ENCODE assay signal across 14 cellular contexts in genomic region chr11:121444508-121444907, GRCh38.
"Had no signal": no experiment of that assay in that cellular context is flagged by ENCODE, and none has a peak within 500 bp of the region (broad histone marks: within the 10 kb centered on the region; RNA-seq: fewer than 3 reads in every experiment).

No MANE protein-coding gene starts in this region.

- ATAC-seq: activated CD4-positive, CD25-positive, alpha-beta regulatory T cell treated with anti-CD3 and anti-CD28 coated beads, Interleukin-2, amount 50 U/mL, for 24 hours had no signal

- H3K27me3 ChIP-seq: adrenal gland, sigmoid colon, stomach had no signal

- H3K4me1 ChIP-seq: adrenal gland, left ventricle myocardium inferior, sigmoid colon had no signal

- DNase-seq: activated effector memory CD4-positive, alpha-beta T cell treated with Interleukin-2 at 50 U/mL for 16 hours; adrenal gland; effector CD4-positive, alpha-beta T cell; left ventricle myocardium inferior; nephron progenitor cell; sigmoid colon; stomach had no signal

- H3K27ac ChIP-seq: adrenal gland, coronary artery, left ventricle myocardium inferior, sigmoid colon, stomach, thoracic aorta had no signal

- H3K9me3 ChIP-seq: adrenal gland, left ventricle myocardium inferior, sigmoid colon, stomach, thoracic aorta had no signal

- H3K4me3 Mint-ChIP-seq: memory B cell; nephron progenitor cell; T-helper 2 cell treated with Interferon-gamma antibody and Interleukin-4, amounts not matched to agents 5 μg/mL and 100 μg/mL, for 36 hours had no signal

- H3K4me3 ChIP-seq: adrenal gland, coronary artery, left ventricle myocardium inferior, sigmoid colon, stomach, thoracic aorta had no signal

- H3K36me3 ChIP-seq: adrenal gland, left ventricle myocardium inferior, sigmoid colon, stomach, thoracic aorta had no signal

- H3K27ac Mint-ChIP-seq: memory B cell, nephron progenitor cell had no signal

- FAIRE-seq: frontal cortex, kidney had no signal

- H3K9me3 Mint-ChIP-seq: memory B cell; T-helper 2 cell treated with Interferon-gamma antibody and Interleukin-4, amounts not matched to agents 5 μg/mL and 100 μg/mL, for 36 hours had no signal

- H3K36me3 Mint-ChIP-seq: memory B cell had no signal
